Comparison of ENCODE assay signal across 10 cellular contexts in the genomic region with DNA sequence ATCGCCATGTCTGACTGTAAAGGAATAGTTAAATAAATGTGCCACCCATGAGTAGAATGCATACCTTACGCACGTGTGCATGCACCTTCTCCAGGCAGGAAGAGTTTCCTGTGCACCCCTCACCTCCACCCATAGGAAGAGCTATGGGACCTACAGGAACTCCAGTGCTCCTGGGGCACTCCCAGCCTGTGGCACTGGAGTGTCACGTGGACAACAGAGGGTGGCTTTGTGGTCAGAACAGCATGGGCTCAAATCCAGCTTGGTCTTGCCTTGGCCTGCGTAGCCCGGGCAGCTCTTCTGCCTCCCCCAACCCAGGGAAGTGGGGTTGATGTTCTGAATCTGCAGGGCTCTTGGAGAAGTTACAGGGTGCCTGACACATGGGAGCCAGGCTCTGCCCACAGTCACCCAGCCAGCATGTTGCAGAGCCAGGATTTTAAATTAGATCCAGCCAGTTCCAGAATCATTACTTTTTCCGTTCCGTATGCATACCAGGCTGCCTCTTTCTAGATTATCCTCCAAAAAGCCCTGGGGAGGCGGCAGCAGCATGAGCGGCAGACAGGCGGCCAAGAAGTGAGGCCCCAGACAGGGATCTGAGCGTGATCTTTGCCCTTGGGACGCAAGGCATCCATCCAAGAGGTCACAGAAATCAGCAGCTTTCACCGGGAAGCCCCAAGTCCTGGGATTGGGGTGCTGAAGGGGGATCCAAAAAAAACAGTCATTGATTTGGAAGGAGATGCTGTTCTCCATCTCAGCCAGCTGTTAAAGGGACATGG.
DNase-seq lines count a peak whose midpoint lies in the region; ATAC-seq, FAIRE-seq and TF ChIP-seq lines count a peak whose summit lies in the region.
"Had no signal": no experiment of that assay in that cellular context is flagged by ENCODE, and none has a peak within 500 bp of the region (broad histone marks: within the 10 kb centered on the region; RNA-seq: fewer than 3 reads in every experiment).

No MANE protein-coding gene starts in this region.

- H3K4me2 ChIP-seq in GM23248 (ENCODE audit: unreplicated experiment) (peak overlapping the region; percentile 59), K562 (ENCODE audit: insufficient read depth, low read length) (no peak overlapping the region), hepatocyte (no peak overlapping the region)

- no peak for ATAC-seq in K562

- H3K4me1 ChIP-seq in GM23248 (ENCODE audit: insufficient read depth) = peaks cover 27% of the 10 kb centered on the region
- H3K4me1 ChIP-seq in K562 (replicated peaks in 1 of 2; ENCODE audit: control insufficient read depth in 2 of 2, insufficient read depth in 2 of 2, low read length in 2 of 2) = peaks cover 0 to 3% of the 10 kb centered on the region in 2 experiments; a peak in 1 of 5 replicates
- H3K4me1 ChIP-seq in hepatocyte (ENCODE audit: insufficient read depth) = peaks cover 11% of the 10 kb centered on the region
- peaks cover 0 to 14% (median 4%) of the 10 kb centered on the region in 4 donors for H3K4me1 ChIP-seq in stomach

- WGBS in GM23248 (ENCODE audit: low coverage in 1 of 2, low lambda C conversion rate in 2 of 2, missing lambda C conversion rate in 2 of 2), 2 experiments = 25 to 32% methylated on average over 14 of the region's 14 CpGs
- WGBS in K562 (ENCODE audit: insufficient coverage, low coverage, missing lambda C conversion rate) = 67% methylated on average over 14 of the region's 14 CpGs
- 82% methylated on average over 14 of the region's 14 CpGs for WGBS in hepatocyte (ENCODE audit: low lambda C conversion rate, missing lambda C conversion rate)
- WGBS in stomach, 5 donors = 59 to 72% (median 65%) methylated on average over 11 to 14 of the region's 14 CpGs

- peaks cover 23% of the 10 kb centered on the region for H3F3A ChIP-seq in GM23248 (ENCODE audit: insufficient read depth)

- peak overlapping the region; percentile 75 for H2AFZ ChIP-seq in GM23248
- H2AFZ ChIP-seq in K562 (ENCODE audit: low read depth, low read length) = no peak overlapping the region
- no peak overlapping the region for H2AFZ ChIP-seq in hepatocyte

- TF ChIP-seq CTCF in K562 (IDR thresholded peaks at IDR 0.05 in 2 of 3, conservative IDR thresholded peaks at IDR 0.05 in 1 of 3; ENCODE audit: insufficient read depth in 2 of 3, low read depth in 1 of 3, low read length in 3 of 3) (no peak), hepatocyte (IDR thresholded peaks at IDR 0.05; ENCODE audit: poor library complexity) (no peak), stomach (IDR thresholded peaks at IDR 0.05) (no peak)

- no peak for TF ChIP-seq POLR2A in K562 (conservative IDR thresholded peaks at IDR 0.05)
- no peak for TF ChIP-seq POLR2A in stomach (IDR thresholded peaks at IDR 0.05)

- H3K9ac ChIP-seq in GM23248 (peak overlapping the region; percentile 71), K562 (ENCODE audit: insufficient read depth in 1 of 2, low read depth in 2 of 2, low read length in 2 of 2) (0 out of 4 replicates have a peak overlapping the region, but pooled peaks of 1 of the 2 experiments have one; percentile 23)

- H4K20me1 ChIP-seq in GM23248 (ENCODE audit: insufficient read depth) (no peaks in the 10 kb centered on the region), K562 (replicated peaks; ENCODE audit: control insufficient read depth, insufficient read depth, low read length) (no peaks in the 10 kb centered on the region), hepatocyte (ENCODE audit: insufficient read depth, poor library complexity, severe bottlenecking) (no peaks in the 10 kb centered on the region)

- BruUV-seq in K562 (replicated peaks; lab: Mats Ljungman, UMichigan) = no TSS peak

- H3K9me3 ChIP-seq in GM23248 (ENCODE audit: low read depth) (no peaks in the 10 kb centered on the region), K562 (replicated peaks; ENCODE audit: control insufficient read depth, insufficient read depth, low read depth, low read length) (no peaks in the 10 kb centered on the region), hepatocyte (ENCODE audit: low read depth) (no peaks in the 10 kb centered on the region), stomach (no peaks in the 10 kb centered on the region)

- in situ Hi-C loops in GM23248 (cut with MboI) = no loop called here
- in situ Hi-C loops in K562 (cut with MboI) = no loop called here

- H3K36me3 ChIP-seq in GM23248 (ENCODE audit: low read depth) = no peaks in the 10 kb centered on the region
- no peaks in the 10 kb centered on the region for H3K36me3 ChIP-seq in K562 (ENCODE audit: control insufficient read depth, insufficient read depth, low read length)
- no peaks in the 10 kb centered on the region for H3K36me3 ChIP-seq in hepatocyte (replicated peaks; ENCODE audit: insufficient read depth, low read depth)
- H3K36me3 ChIP-seq in stomach = no peaks in the 10 kb centered on the region

- H3K79me2 ChIP-seq in GM23248 (ENCODE audit: insufficient read depth) (no peaks in the 10 kb centered on the region), K562 (ENCODE audit: control insufficient read depth, insufficient read depth, low read length) (no peaks in the 10 kb centered on the region), hepatocyte (no peaks in the 10 kb centered on the region)

- no peak for TF ChIP-seq RAD21 in K562 (CRISPR knock-in tag; conservative IDR thresholded peaks at IDR 0.05 in 1 of 2, IDR thresholded peaks at IDR 0.05 in 1 of 2)

- intact Hi-C loops in K562 (cut with micrococcal nuclease) = loop anchor here (2.0 kb wide), 1 partner anchor 49 kb away; no protein-coding TSS in a partner anchor
- intact Hi-C loops in stomach (cut with DNase I; ENCODE audit: low total_unique reads) = no loop called here

- H3K4me3 ChIP-seq in GM23248 = 0 out of 2 replicates have a peak overlapping the region, but pooled peaks have one; percentile 22
- H3K4me3 ChIP-seq in K562 = no peak overlapping the region
- no peak overlapping the region for H3K4me3 ChIP-seq in hepatocyte
- no peak overlapping the region for H3K4me3 ChIP-seq in stomach

- no peak for TF ChIP-seq EP300 in K562 (IDR thresholded peaks at IDR 0.05; ENCODE audit: low read length)
- no peak for TF ChIP-seq EP300 in stomach (IDR thresholded peaks at IDR 0.05)

- POLR2A ChIA-PET in K562 (lab: Yijun Ruan, JAX) = no interaction called here

- peak overlapping the region; percentile 78 for H3K27ac ChIP-seq in GM23248
- H3K27ac ChIP-seq in K562 (ENCODE audit: extremely low read depth, low read depth, low read length) = no peak overlapping the region
- peak overlapping the region; percentile 56 for H3K27ac ChIP-seq in hepatocyte
- H3K27ac ChIP-seq in stomach = peak overlapping the region in 2 of 5 donors; percentile 34 to 60

- CTCF ChIA-PET in K562 (lab: Yijun Ruan, JAX; ENCODE audit: low intra/inter-chr PET ratio) = no interaction called here

- no peaks in the 10 kb centered on the region for H3K9me2 ChIP-seq in GM23248 (ENCODE audit: insufficient read depth)
- no peaks in the 10 kb centered on the region for H3K9me2 ChIP-seq in hepatocyte (replicated peaks; ENCODE audit: insufficient read depth)

- DNase-seq in GM23248 = peak; percentile 73
- DNase-seq in K562 (ENCODE audit: extremely low read depth in 1 of 4, low spot score in 3 of 4) = no peak
- DNase-seq in hepatocyte (ENCODE audit: low spot score) = no peak
- peak; percentile 65 for DNase-seq in smooth muscle cell of the brain vasculature (ENCODE audit: low read depth, low spot score)
- no peak for DNase-seq in stomach
- no peak for DNase-seq in NCI-H1092 (lab: John Stamatoyannopoulos, UW)
- DNase-seq in superior temporal gyrus (ENCODE audit: extremely low spot score) = no peak
- no peak for DNase-seq in activated CD8-positive, alpha-beta memory T cell treated with anti-CD3 and anti-CD28 coated beads for 24 hours
- DNase-seq: activated CD4-positive, CD25-positive, alpha-beta regulatory T cell treated with anti-CD3 and anti-CD28 coated beads, Interleukin-2, amount 50 U/mL, for 72 hours; activated naive CD4-positive, alpha-beta T cell treated with anti-CD3 and anti-CD28 coated beads, Interleukin-2, amount 10 ng/mL, durations not matched to agents 7 days and 5 days had no signal

- FAIRE-seq in K562 (lab: Jason Lieb, UNC) = no peak

- H3K9me1 ChIP-seq in K562 (ENCODE audit: control insufficient read depth, insufficient read depth, low read length) = no peaks in the 10 kb centered on the region

- H3K27me3 ChIP-seq in GM23248 (replicated peaks; ENCODE audit: insufficient read depth) (no peaks in the 10 kb centered on the region), K562 (ENCODE audit: control insufficient read depth in 2 of 2, insufficient read depth in 2 of 2, low read length in 2 of 2) (no peaks in the 10 kb centered on the region), hepatocyte (no peaks in the 10 kb centered on the region), stomach (no peaks in the 10 kb centered on the region)

TF ChIP-seq in K562, 482 proteins besides CTCF, POLR2A, EP300 and RAD21:
- TF ChIP-seq, protein P1, sequence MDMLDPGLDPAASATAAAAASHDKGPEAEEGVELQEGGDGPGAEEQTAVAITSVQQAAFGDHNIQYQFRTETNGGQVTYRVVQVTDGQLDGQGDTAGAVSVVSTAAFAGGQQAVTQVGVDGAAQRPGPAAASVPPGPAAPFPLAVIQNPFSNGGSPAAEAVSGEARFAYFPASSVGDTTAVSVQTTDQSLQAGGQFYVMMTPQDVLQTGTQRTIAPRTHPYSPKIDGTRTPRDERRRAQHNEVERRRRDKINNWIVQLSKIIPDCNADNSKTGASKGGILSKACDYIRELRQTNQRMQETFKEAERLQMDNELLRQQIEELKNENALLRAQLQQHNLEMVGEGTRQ (CRISPR knock-in tag; IDR thresholded peaks at IDR 0.05) = 0 out of 2 replicates have a peak, but pooled peaks have one; percentile 22
- TF ChIP-seq ZKSCAN3 (CRISPR knock-in tag; IDR thresholded peaks at IDR 0.05) (no peak), NCOA4 (IDR thresholded peaks at IDR 0.05; ENCODE audit: partially characterized antibody) (no peak)

Comparison
In these comparisons a context has a peak if more than half of its experiments do, and no peak if none do; other contexts are left out.
1. DNase-seq: peak in GM23248 (single experiment) and smooth muscle cell of the brain vasculature (single experiment); none in K562 (0 of 4), hepatocyte (single experiment), stomach (single experiment), NCI-H1092 (single experiment), superior temporal gyrus (single experiment) and activated CD8-positive, alpha-beta memory T cell treated with anti-CD3 and anti-CD28 coated beads for 24 hours (single experiment).